ENCODE assay signal across 9 cellular contexts in the genomic region with DNA sequence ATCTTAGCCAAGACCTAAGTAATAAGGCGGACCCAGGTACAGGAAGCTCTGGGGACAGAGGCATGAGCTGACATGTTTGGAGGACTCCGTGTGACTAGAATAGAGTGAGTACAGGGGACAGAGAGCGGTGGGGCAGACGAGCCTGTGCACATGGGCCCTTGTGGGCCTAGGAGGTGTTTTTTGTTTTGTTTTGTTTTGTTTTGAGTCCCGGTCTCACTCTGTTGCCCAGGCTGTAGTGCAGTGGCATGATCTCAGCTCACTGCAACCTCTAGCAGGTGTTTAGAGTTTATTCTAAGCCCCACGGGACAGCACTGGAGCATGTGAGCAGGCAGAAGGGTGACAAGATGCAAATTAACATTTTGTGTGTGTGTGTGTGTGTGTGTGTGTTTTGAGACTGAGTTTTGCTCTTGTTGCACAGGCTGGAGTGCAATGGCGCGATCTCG. TPM values are rescaled to one million over a fixed set of nuclear protein-coding genes. Genes with fewer than 3 reads are reported as not detected.
DNase-seq lines count a peak whose midpoint lies in the region; ATAC-seq and TF ChIP-seq lines count a peak whose summit lies in the region.
"Had no signal": no experiment of that assay in that cellular context is flagged by ENCODE, and none has a peak within 500 bp of the region (broad histone marks: within the 10 kb centered on the region; RNA-seq: fewer than 3 reads in every experiment).

No MANE protein-coding gene starts in this region.

- no peaks in the 10 kb centered on the region for H3K27me3 Mint-ChIP-seq in activated T-cell treated with anti-CD3 and anti-CD28 coated beads, Interleukin-2, amount 50 U/mL, for 24 hours

- peak overlapping the region; percentile 81 for H3K27ac Mint-ChIP-seq in activated T-cell treated with anti-CD3 and anti-CD28 coated beads, Interleukin-2, amount 50 U/mL, for 24 hours

- H3K4me3 ChIP-seq in psoas muscle: no peak overlapping the region

- no peaks in the 10 kb centered on the region for H3K36me3 ChIP-seq in psoas muscle (ENCODE audit: insufficient read depth in 1 of 2, low read depth in 1 of 2)

- intact Hi-C loops in psoas muscle (cut with DNase I): no loop called here

- H3K36me3 Mint-ChIP-seq in activated T-cell treated with anti-CD3 and anti-CD28 coated beads, Interleukin-2, amount 50 U/mL, for 24 hours (ENCODE audit: low read depth): peaks cover 15% of the 10 kb centered on the region

- ATAC-seq in GM21786 (IDR thresholded peaks at IDR 0.05; ENCODE audit: unreplicated experiment) (peak; percentile 30), psoas muscle (no peak)

- DNase-seq in activated T-cell treated with anti-CD3 and anti-CD28 coated beads, Interleukin-2, amount 50 U/mL, for 24 hours: no peak
- DNase-seq in activated T-cell treated with anti-CD3 and anti-CD28 coated beads for 4 hours (no peak), NAMALWA (ENCODE audit: low spot score) (peak; percentile 99), psoas muscle (no peak), AG08396 (ENCODE audit: low spot score) (no peak), NCI-H510A (lab: John Stamatoyannopoulos, UW) (no peak), SW 1271 (lab: John Stamatoyannopoulos, UW) (no peak)

- no peak for TF ChIP-seq CTCF in psoas muscle (IDR thresholded peaks at IDR 0.05)

- no peaks in the 10 kb centered on the region for H3K9me3 Mint-ChIP-seq in activated T-cell treated with anti-CD3 and anti-CD28 coated beads, Interleukin-2, amount 50 U/mL, for 24 hours

- H3K27ac ChIP-seq in psoas muscle: peak overlapping the region; percentile 10
- H3K27ac ChIP-seq: epithelial cell of prostate had no signal

- WGBS in psoas muscle, 3 donors: 85 to 91% (median 89%) methylated on average over 9 of the region's 9 CpGs

- no peaks in the 10 kb centered on the region for H3K9me3 ChIP-seq in psoas muscle

- peaks cover 42% of the 10 kb centered on the region for H3K4me1 Mint-ChIP-seq in activated T-cell treated with anti-CD3 and anti-CD28 coated beads, Interleukin-2, amount 50 U/mL, for 24 hours (ENCODE audit: low read depth)

- H3K27me3 ChIP-seq in psoas muscle (ENCODE audit: insufficient read depth in 3 of 3, low read length in 2 of 3): no peaks in the 10 kb centered on the region

- H3K4me1 ChIP-seq in psoas muscle: peaks cover 27% of the 10 kb centered on the region

- H3K4me3 Mint-ChIP-seq in activated T-cell treated with anti-CD3 and anti-CD28 coated beads, Interleukin-2, amount 50 U/mL, for 24 hours: no peak overlapping the region

RNA-seq across cellular contexts. Expression of gene EEIG1, which starts 3.1 kb away (rescaled TPM):
- total RNA-seq in psoas muscle: 10 to 100 TPM in 1 of 4 donors, 1 to 10 TPM in 3; 3.6 to 11.4 (median 8.3) TPM
- polyA plus RNA-seq in psoas muscle: 1 to 10 TPM; 3.6 to 6.1 (median 5.1) TPM

RNA-seq across cellular contexts. Expression of gene DPM2, which starts 46.2 kb away (rescaled TPM):
- 10 to 100 TPM in 3 of 4 donors, 1 to 10 TPM in 1; 9.7 to 17.4 (median 12.2) TPM for total RNA-seq in psoas muscle
- 10 to 100 TPM; 16.6 to 39.6 (median 37.1) TPM for polyA plus RNA-seq in psoas muscle

RNA-seq across cellular contexts. Expression of gene PIP5KL1, which starts 53.3 kb away (rescaled TPM):
- under 1 TPM in 2 of 4 donors, not detected in 2; 0.40 to 0.44 TPM for total RNA-seq in psoas muscle
- under 1 TPM in 2 of 3 donors, not detected in 1; 0.05 to 0.12 TPM for polyA plus RNA-seq in psoas muscle
